In the genomic region with DNA sequence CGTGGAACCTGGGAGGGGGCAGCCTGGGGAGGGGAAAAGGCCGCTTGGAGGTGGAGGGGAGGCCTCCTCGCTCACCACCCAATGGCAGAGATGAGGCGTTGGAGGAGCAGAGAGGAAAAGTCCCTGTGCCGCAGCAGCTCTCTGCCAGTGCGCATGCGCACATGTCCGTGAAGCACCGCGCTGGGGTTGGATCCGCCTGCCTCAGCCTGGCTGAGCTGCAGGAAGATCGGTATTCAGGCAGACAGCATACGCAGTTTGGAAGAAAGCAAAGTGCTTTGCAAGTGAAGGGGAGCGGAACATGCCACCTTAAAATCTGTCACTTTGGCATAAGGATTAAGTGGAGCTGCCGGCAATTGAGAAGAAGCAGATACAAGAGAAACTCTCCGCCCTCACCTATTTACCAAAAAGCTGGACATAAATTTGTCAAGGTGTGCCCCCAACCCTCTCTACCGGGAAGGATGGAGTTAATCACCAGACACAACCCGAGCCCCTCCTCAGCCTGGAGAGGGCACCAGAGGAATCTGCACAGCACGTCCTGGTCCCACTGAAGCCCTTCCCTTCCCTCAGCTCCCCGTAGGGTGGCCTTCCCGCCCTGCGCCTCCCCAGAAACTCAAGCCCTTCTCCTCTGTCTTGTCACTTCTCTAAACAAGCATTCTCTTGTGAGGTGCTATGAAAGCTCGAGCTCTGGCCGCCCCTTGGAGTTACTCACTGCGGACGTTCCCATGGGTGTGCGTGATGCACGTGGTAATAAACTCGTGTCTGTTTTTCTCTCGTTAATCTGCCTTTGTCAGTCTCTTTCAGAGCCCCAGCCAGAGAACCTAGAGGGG, we compare ENCODE assay signal across 8 cellular contexts. TPM values are rescaled to one million over a fixed set of nuclear protein-coding genes. Genes with fewer than 3 reads are reported as not detected.
A peak's percentile ranks its signal among the peaks of the same experiment; 100 is the strongest.
DNase-seq lines count a peak whose midpoint lies in the region; ATAC-seq and TF ChIP-seq lines count a peak whose summit lies in the region.

No MANE protein-coding gene starts in this region.

- H3K36me3 ChIP-seq in kidney epithelial cell (ENCODE audit: control insufficient read depth, insufficient read depth, low read length) = no peaks in the 10 kb centered on the region

- ATAC-seq in HG02759 (IDR thresholded peaks at IDR 0.05; ENCODE audit: unreplicated experiment) (peak; percentile 94), HG03457 (IDR thresholded peaks at IDR 0.05; ENCODE audit: unreplicated experiment) (no peak)

- peak overlapping the region; percentile 66 for H3K27ac ChIP-seq in cingulate gyrus (ENCODE audit: low read depth, low read length)

- H3K4me3 ChIP-seq in kidney epithelial cell (ENCODE audit: low read depth, low read length) = peak overlapping the region; percentile 5

- H3K27me3 ChIP-seq in kidney epithelial cell (ENCODE audit: control insufficient read depth, insufficient read depth, low read length) = peaks cover 20% of the 10 kb centered on the region

- peak; percentile 94 for DNase-seq in ELF-1 (ENCODE audit: low read depth, low spot score)
- peak; percentile 67 for DNase-seq in NCI-H2171 treated with DMSO at 0.1 percent for 48 hours (lab: John Stamatoyannopoulos, UW)
- DNase-seq in activated CD4-positive, alpha-beta T cell treated with anti-CD3 and anti-CD28 coated beads for 48 hours = peak; percentile 85
- peak; percentile 55 for DNase-seq in kidney epithelial cell (ENCODE audit: low read depth)
- peak; percentile 59 to 65 for DNase-seq in stimulated activated CD4-positive, alpha-beta T cell treated with anti-CD3 and anti-CD28 coated beads, Interleukin-12 subunit alpha, Interleukin-12 subunit beta, amount 100 ng/mL, for 24 hours (ENCODE audit: low read depth in 2 of 2)

- peak; percentile 26 for TF ChIP-seq CTCF in kidney epithelial cell (IDR thresholded peaks at IDR 0.05; ENCODE audit: insufficient read depth, low read length, poor library complexity, severe bottlenecking)

RNA-seq across cellular contexts. Expression of gene TMEM72, which starts 32.2 kb away (rescaled TPM):
- not detected in 2 replicates for total RNA-seq in kidney epithelial cell
